In the genomic region with DNA sequence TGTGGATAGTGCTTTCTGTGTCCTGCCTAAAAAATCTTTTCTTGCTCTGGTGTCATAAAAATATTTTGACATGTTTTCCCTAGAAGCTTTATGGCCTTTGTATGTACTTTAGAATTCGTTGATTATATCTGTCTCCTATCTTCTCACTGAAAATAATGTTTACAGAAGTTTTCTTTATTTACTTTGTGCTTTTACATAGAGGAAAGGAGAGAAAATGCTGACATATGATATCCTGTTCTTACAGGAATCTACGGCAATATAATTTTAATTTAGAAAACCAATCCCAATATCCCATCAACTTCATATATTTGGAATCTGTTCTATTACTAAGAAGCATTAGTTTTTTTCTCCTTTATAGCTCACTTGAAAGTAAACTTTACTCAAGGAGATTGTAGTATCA, we compare ENCODE assay signal across 19 cellular contexts.
DNase-seq lines count a peak whose midpoint lies in the region; ATAC-seq, FAIRE-seq and TF ChIP-seq lines count a peak whose summit lies in the region.
"Had no signal": no experiment of that assay in that cellular context is flagged by ENCODE, and none has a peak within 500 bp of the region (broad histone marks: within the 10 kb centered on the region; RNA-seq: fewer than 3 reads in every experiment).

No MANE protein-coding gene starts in this region.

- no peak for TF ChIP-seq EP300 in K562 (IDR thresholded peaks at IDR 0.05; ENCODE audit: low read length)

- 0% methylated on average over 2 of the region's 2 CpGs for WGBS in K562 (ENCODE audit: insufficient coverage, low coverage, missing lambda C conversion rate)

- no peak overlapping the region for H2AFZ ChIP-seq in K562 (ENCODE audit: low read depth, low read length)

- H3K79me2 ChIP-seq in K562 (ENCODE audit: control insufficient read depth, insufficient read depth, low read length): no peaks in the 10 kb centered on the region

- no peak overlapping the region for H3K4me3 ChIP-seq in Caco-2 (ENCODE audit: low read depth, low read length)
- H3K4me3 ChIP-seq in K562: no peak overlapping the region

- H3K4me1 ChIP-seq in Caco-2: peaks cover 20% of the 10 kb centered on the region
- no peaks in the 10 kb centered on the region for H3K4me1 ChIP-seq in K562 (replicated peaks in 1 of 2; ENCODE audit: control insufficient read depth in 2 of 2, insufficient read depth in 2 of 2, low read length in 2 of 2)

- no peak overlapping the region for H3K9ac ChIP-seq in K562 (ENCODE audit: insufficient read depth in 1 of 2, low read depth in 2 of 2, low read length in 2 of 2)

- H3K9me3 ChIP-seq in Caco-2: no peaks in the 10 kb centered on the region
- H3K9me3 ChIP-seq in K562 (replicated peaks; ENCODE audit: control insufficient read depth, insufficient read depth, low read depth, low read length): no peaks in the 10 kb centered on the region

- peaks cover 16% of the 10 kb centered on the region for H3K9me3 Mint-ChIP-seq in Caco-2 (ENCODE audit: unreplicated experiment)
- H3K9me3 Mint-ChIP-seq in activated naive CD4-positive, alpha-beta T cell treated with anti-CD3 and anti-CD28 coated beads for 36 hours: peaks cover 6% of the 10 kb centered on the region

- no peaks in the 10 kb centered on the region for H3K36me3 ChIP-seq in Caco-2 (ENCODE audit: control insufficient read depth, insufficient read depth, low read length)
- no peaks in the 10 kb centered on the region for H3K36me3 ChIP-seq in K562 (ENCODE audit: control insufficient read depth, insufficient read depth, low read length)

- POLR2A ChIA-PET in Caco-2 (lab: Charles Lee) (no interaction called here), K562 (lab: Yijun Ruan, JAX) (no interaction called here)

- TF ChIP-seq RAD21 in K562 (CRISPR knock-in tag; conservative IDR thresholded peaks at IDR 0.05 in 1 of 2, IDR thresholded peaks at IDR 0.05 in 1 of 2): no peak

- no peaks in the 10 kb centered on the region for H3K27me3 ChIP-seq in Caco-2 (replicated peaks; ENCODE audit: control insufficient read depth, insufficient read depth, low read length)
- no peaks in the 10 kb centered on the region for H3K27me3 ChIP-seq in K562 (ENCODE audit: control insufficient read depth in 2 of 2, insufficient read depth in 2 of 2, low read length in 2 of 2)

- no peak overlapping the region for H3K4me2 ChIP-seq in K562 (ENCODE audit: insufficient read depth, low read length)

- peaks cover 4% of the 10 kb centered on the region for H3K27me3 Mint-ChIP-seq in Caco-2 (ENCODE audit: insufficient read depth, unreplicated experiment)
- no peaks in the 10 kb centered on the region for H3K27me3 Mint-ChIP-seq in activated naive CD4-positive, alpha-beta T cell treated with anti-CD3 and anti-CD28 coated beads for 36 hours (ENCODE audit: low read depth)
- H3K27me3 Mint-ChIP-seq: CD4-positive, alpha-beta T cell had no signal

- BruUV-seq in Caco-2 (replicated peaks; lab: Mats Ljungman, UMichigan) (no TSS peak), K562 (replicated peaks; lab: Mats Ljungman, UMichigan) (no TSS peak)

- H3K27ac Mint-ChIP-seq in Caco-2 (ENCODE audit: unreplicated experiment): no peak overlapping the region
- H3K27ac Mint-ChIP-seq in activated naive CD4-positive, alpha-beta T cell treated with anti-CD3 and anti-CD28 coated beads for 36 hours: no peak overlapping the region
- H3K27ac Mint-ChIP-seq: CD4-positive, alpha-beta T cell; HFFc6 had no signal

- H3K27ac ChIP-seq in K562 (ENCODE audit: extremely low read depth, low read depth, low read length): no peak overlapping the region

- in situ Hi-C loops in K562 (cut with MboI): no loop called here

- FAIRE-seq in K562 (lab: Jason Lieb, UNC) (no peak), RCC 7860 (lab: Jason Lieb, UNC) (no peak)
- FAIRE-seq: A204.1, GM12892, HTR-8/SVneo had no signal

- DNase-seq in Caco-2 (no peak), NCI-H69 (lab: John Stamatoyannopoulos, UW) (peak; percentile 38), K562 (ENCODE audit: extremely low read depth in 1 of 4, low spot score in 3 of 4) (no peak), left colon (no peak), RCC 7860 (ENCODE audit: low spot score) (no peak), cardiac septum (ENCODE audit: low spot score) (no peak)
- no peak for DNase-seq in activated naive CD4-positive, alpha-beta T cell treated with anti-CD3 and anti-CD28 coated beads for 36 hours
- DNase-seq: AML-193; CD4-positive, alpha-beta T cell; DMS153; DMS79; GDM1; GOT3; H7; HFFc6 had no signal

- H3K36me3 Mint-ChIP-seq in Caco-2 (ENCODE audit: insufficient read depth, unreplicated experiment): no peaks in the 10 kb centered on the region
- no peaks in the 10 kb centered on the region for H3K36me3 Mint-ChIP-seq in activated naive CD4-positive, alpha-beta T cell treated with anti-CD3 and anti-CD28 coated beads for 36 hours (ENCODE audit: low read depth)

- H3K4me1 Mint-ChIP-seq in Caco-2 (ENCODE audit: low read depth, unreplicated experiment): peaks cover 15% of the 10 kb centered on the region
- H3K4me1 Mint-ChIP-seq in activated naive CD4-positive, alpha-beta T cell treated with anti-CD3 and anti-CD28 coated beads for 36 hours (ENCODE audit: low read depth): no peaks in the 10 kb centered on the region

- TF ChIP-seq POLR2A in K562 (conservative IDR thresholded peaks at IDR 0.05): no peak

- ATAC-seq in K562: no peak
- ATAC-seq in left colon: peak; percentile 32
- ATAC-seq: HCT116 had no signal

- H4K20me1 ChIP-seq in K562 (replicated peaks; ENCODE audit: control insufficient read depth, insufficient read depth, low read length): no peaks in the 10 kb centered on the region

- peak overlapping the region; percentile 10 for H3K4me3 Mint-ChIP-seq in Caco-2 (ENCODE audit: unreplicated experiment)
- no peak overlapping the region for H3K4me3 Mint-ChIP-seq in activated naive CD4-positive, alpha-beta T cell treated with anti-CD3 and anti-CD28 coated beads for 36 hours
- H3K4me3 Mint-ChIP-seq: CD4-positive, alpha-beta T cell; HFFc6 had no signal

- no peaks in the 10 kb centered on the region for H3K9me1 ChIP-seq in K562 (ENCODE audit: control insufficient read depth, insufficient read depth, low read length)

- no peak for TF ChIP-seq CTCF in Caco-2 (IDR thresholded peaks at IDR 0.05; ENCODE audit: insufficient read depth in 1 of 2, low read depth in 1 of 2, low read length in 1 of 2, severe bottlenecking in 1 of 2, unreplicated experiment in 1 of 2)
- no peak for TF ChIP-seq CTCF in K562 (IDR thresholded peaks at IDR 0.05 in 2 of 3, conservative IDR thresholded peaks at IDR 0.05 in 1 of 3; ENCODE audit: insufficient read depth in 2 of 3, low read depth in 1 of 3, low read length in 3 of 3)

- intact Hi-C loops in Caco-2 (cut with micrococcal nuclease; ENCODE audit: unreplicated experiment): loop anchor here (1.0 to 5.0 kb wide), 3 partner anchors 16 to 110 kb away; a partner anchor contains a TSS
- intact Hi-C loops in K562 (cut with micrococcal nuclease): no loop called here
- intact Hi-C loops in left colon (cut with DNase I, micrococcal nuclease): no loop called here
- intact Hi-C loops in activated naive CD4-positive, alpha-beta T cell treated with anti-CD3 and anti-CD28 coated beads for 36 hours (cut with micrococcal nuclease): no loop called here
- intact Hi-C loops in cardiac septum (cut with DNase I): no loop called here

- CTCF ChIA-PET in Caco-2 (lab: Charles Lee) (no interaction called here), K562 (lab: Yijun Ruan, JAX; ENCODE audit: low intra/inter-chr PET ratio) (no interaction called here)
- CTCF ChIA-PET in activated naive CD4-positive, alpha-beta T cell treated with anti-CD3 and anti-CD28 coated beads for 36 hours (lab: Charles Lee): no interaction called here

TF ChIP-seq in K562, 482 proteins besides CTCF, POLR2A, EP300 and RAD21:
- peak; percentile 30; the same call in 1 of the 2 replicates for TF ChIP-seq ZNF316 (IDR thresholded peaks at IDR 0.05)
- no peak for TF ChIP-seq ZNF212 (CRISPR knock-in tag; IDR thresholded peaks at IDR 0.05)
- TF ChIP-seq KAT2B (IDR thresholded peaks at IDR 0.05; ENCODE audit: low read depth, low read length): no peak
- TF ChIP-seq MTA3 (IDR thresholded peaks at IDR 0.05; ENCODE audit: borderline replicate concordance): no peak
- no peak for TF ChIP-seq SETDB1 (IDR thresholded peaks at IDR 0.05; ENCODE audit: low read length)
- no peak for TF ChIP-seq BRD9 (IDR thresholded peaks at IDR 0.05; ENCODE audit: low read depth, partially characterized antibody)
- no peak for TF ChIP-seq XRCC5 (IDR thresholded peaks at IDR 0.05; ENCODE audit: low read depth, low read length)
